ENCODE assay signal across 8 cellular contexts in the genomic region with DNA sequence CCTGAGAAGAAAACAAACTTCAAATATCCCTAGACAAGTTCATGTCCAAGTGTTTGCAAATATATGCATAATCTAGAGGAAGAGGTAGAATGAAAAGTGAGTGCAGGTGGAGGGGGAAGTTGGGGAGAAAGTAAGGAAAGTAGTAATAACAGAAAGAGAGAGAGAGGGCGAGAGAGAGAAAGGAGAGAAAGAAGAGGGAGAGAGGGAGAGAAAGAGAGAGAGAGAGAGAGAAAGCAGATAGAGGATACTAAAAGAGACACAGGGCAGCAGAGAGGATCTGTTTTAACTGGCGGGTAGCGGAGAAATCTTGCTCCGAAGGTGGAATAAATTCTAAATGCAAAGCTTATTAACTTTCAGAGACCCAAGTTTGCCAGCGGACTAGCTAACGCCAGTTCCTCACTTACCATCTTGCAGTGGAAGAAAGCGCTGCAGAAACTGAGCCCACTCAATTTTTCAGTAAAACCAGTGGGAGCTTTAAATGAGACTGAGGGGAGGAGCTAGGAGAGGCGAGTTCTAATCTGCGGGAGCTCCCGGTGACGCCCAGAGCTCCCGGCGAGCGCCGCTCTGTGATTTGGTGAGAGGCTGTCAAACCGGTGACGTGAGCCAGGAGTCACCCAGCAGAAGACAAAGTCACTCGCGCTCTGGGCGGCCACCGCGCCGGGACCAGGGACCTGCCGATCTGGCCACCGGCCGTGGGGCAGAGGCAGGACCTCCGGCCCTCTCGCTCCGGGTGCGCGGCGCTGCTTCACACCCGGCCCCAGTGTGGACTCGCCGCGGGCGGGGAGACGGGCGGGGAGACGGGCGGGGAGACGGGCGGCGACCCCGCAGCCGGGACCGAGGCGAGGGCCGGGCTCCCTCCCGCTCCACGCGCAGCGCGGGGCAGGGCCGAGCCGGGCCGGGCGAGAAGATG. TPM values are rescaled to one million over a fixed set of nuclear protein-coding genes. Genes with fewer than 3 reads are reported as not detected.
DNase-seq lines count a peak whose midpoint lies in the region; ATAC-seq lines count a peak whose summit lies in the region.

A gene with protein sequence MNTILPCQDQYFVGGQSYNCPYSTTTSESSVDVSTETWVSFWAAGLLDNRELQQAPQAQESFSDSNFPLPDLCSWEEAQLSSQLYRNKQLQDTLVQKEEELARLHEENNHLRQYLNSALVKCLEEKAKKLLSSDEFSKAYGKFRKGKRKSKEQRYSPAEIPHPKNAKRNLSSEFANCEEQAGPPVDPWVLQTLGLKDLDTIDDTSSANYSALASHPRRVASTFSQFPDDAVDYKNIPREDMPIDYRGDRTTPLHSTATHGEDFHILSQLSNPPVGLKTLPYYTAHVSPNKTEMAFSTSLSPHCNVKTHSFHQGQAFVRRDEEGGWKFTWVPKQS (minus strand): TSS at position 486 of the 910 bp plus-strand sequence. CDS start 79 bp downstream, at position 407.

- under 1% methylated on average over 46 of the region's 58 CpGs for WGBS in mesenchymal stem cell

- H4K91ac ChIP-seq in mesenchymal stem cell (ENCODE audit: low read length), result no peak within 1 kb of the TSS

- peak within 1 kb of the TSS; percentile 92 for H2AFZ ChIP-seq in mesenchymal stem cell (ENCODE audit: low read depth, low read length)

- peaks cover 4% of the 10 kb centered on the region for H3K4me1 ChIP-seq in mesenchymal stem cell (ENCODE audit: control insufficient read depth, insufficient read depth, low read depth, low read length)

- H3K4ac ChIP-seq in mesenchymal stem cell (ENCODE audit: low read depth in 1 of 2, low read length in 2 of 2), result no peak within 1 kb of the TSS

- peaks cover 48% of the 10 kb centered on the region for H3K27me3 Mint-ChIP-seq in activated CD4-positive, alpha-beta T cell treated with anti-CD3 and anti-CD28 coated beads, Interleukin-2, amount 10 ng/mL, durations not matched to agents 24 days and 14 days

- H3K4me2 ChIP-seq in mesenchymal stem cell (ENCODE audit: low read length, poor library complexity, severe bottlenecking), result peak within 1 kb of the TSS; percentile 84

- intact Hi-C loops in activated CD4-positive, alpha-beta T cell treated with anti-CD3 and anti-CD28 coated beads, Interleukin-2, amount 10 ng/mL, durations not matched to agents 24 days and 14 days (cut with micrococcal nuclease), result no loop called here

- H3K23ac ChIP-seq in mesenchymal stem cell (ENCODE audit: low read length in 2 of 2), result no peak within 1 kb of the TSS

- no peaks in the 10 kb centered on the region for H3K27me3 ChIP-seq in mesenchymal stem cell (ENCODE audit: control insufficient read depth in 1 of 2, insufficient read depth in 1 of 2, low read length in 2 of 2)

- no peak within 1 kb of the TSS for H2AK5ac ChIP-seq in mesenchymal stem cell (ENCODE audit: low read length, severe bottlenecking)

- H3K18ac ChIP-seq in mesenchymal stem cell (ENCODE audit: low read depth in 1 of 2, low read length in 2 of 2), result peak within 1 kb of the TSS; percentile 40 to 80

- no peaks in the 10 kb centered on the region for H3K9me3 ChIP-seq in mesenchymal stem cell (ENCODE audit: control insufficient read depth, low read length)

- H3K36me3 Mint-ChIP-seq in activated CD4-positive, alpha-beta T cell treated with anti-CD3 and anti-CD28 coated beads, Interleukin-2, amount 10 ng/mL, durations not matched to agents 24 days and 14 days (ENCODE audit: low read depth), result no peaks in the 10 kb centered on the region

- H3K14ac ChIP-seq in mesenchymal stem cell (ENCODE audit: low read length in 2 of 2), result peak within 1 kb of the TSS in 1 of 2 experiments; percentile 79

- peak; percentile 81 for ATAC-seq in GM21717 (IDR thresholded peaks at IDR 0.05; ENCODE audit: unreplicated experiment)

- no peak within 1 kb of the TSS for H4K8ac ChIP-seq in mesenchymal stem cell (ENCODE audit: low read length)

- H2BK12ac ChIP-seq in mesenchymal stem cell (ENCODE audit: low read length in 2 of 2), result peak within 1 kb of the TSS in 1 of 2 experiments; percentile 72

- peak within 1 kb of the TSS; percentile 80 for H2BK15ac ChIP-seq in mesenchymal stem cell (ENCODE audit: low read depth, poor library complexity, severe bottlenecking)

- no peak within 1 kb of the TSS for H2BK120ac ChIP-seq in mesenchymal stem cell (ENCODE audit: low read depth, low read length)

- peak within 1 kb of the TSS; percentile 65 for H3K4me3 Mint-ChIP-seq in activated CD4-positive, alpha-beta T cell treated with anti-CD3 and anti-CD28 coated beads, Interleukin-2, amount 10 ng/mL, durations not matched to agents 24 days and 14 days

- H3K79me1 ChIP-seq in mesenchymal stem cell (replicated peaks; ENCODE audit: low read length, poor library complexity, severe bottlenecking), result peaks cover 3% of the 10 kb centered on the region

- peak within 1 kb of the TSS; percentile 91 for H3K9ac ChIP-seq in mesenchymal stem cell (ENCODE audit: low read length)

- no peak within 1 kb of the TSS for H3K27ac Mint-ChIP-seq in activated CD4-positive, alpha-beta T cell treated with anti-CD3 and anti-CD28 coated beads, Interleukin-2, amount 10 ng/mL, durations not matched to agents 24 days and 14 days

- DNase-seq in GM04503 (ENCODE audit: low read depth) (peak; percentile 11), HuH-7 (ENCODE audit: low spot score) (peak; percentile 78), epidermal melanocyte (ENCODE audit: insufficient read length, low spot score) (peak; percentile 21), mesenchymal stem cell (peak; percentile 85), cerebellar nuclear complex (lab: John Stamatoyannopoulos, UW) (no peak)
- DNase-seq in activated CD4-positive, alpha-beta T cell treated with anti-CD3 and anti-CD28 coated beads, Interleukin-2, amount 10 ng/mL, durations not matched to agents 24 days and 14 days, result peak; percentile 84
- DNase-seq in stimulated activated CD8-positive, alpha-beta memory T cell treated with anti-CD3 and anti-CD28 coated beads, Interleukin-15, amount 100 ng/mL, for 48 hours (ENCODE audit: low read depth in 2 of 2), result peak; percentile 10 to 41

- peak within 1 kb of the TSS; percentile 19 for H2BK5ac ChIP-seq in mesenchymal stem cell (ENCODE audit: low read depth, low read length, poor library complexity, severe bottlenecking)

- H3K27ac ChIP-seq in mesenchymal stem cell (ENCODE audit: low read length, poor library complexity, severe bottlenecking), result peak within 1 kb of the TSS; percentile 17

- no peaks in the 10 kb centered on the region for H3K9me3 Mint-ChIP-seq in activated CD4-positive, alpha-beta T cell treated with anti-CD3 and anti-CD28 coated beads, Interleukin-2, amount 10 ng/mL, durations not matched to agents 24 days and 14 days

- no peaks in the 10 kb centered on the region for H3K36me3 ChIP-seq in mesenchymal stem cell (ENCODE audit: control insufficient read depth in 1 of 2, insufficient read depth in 2 of 2, low read depth in 1 of 2, low read length in 2 of 2)

- peaks cover 4% of the 10 kb centered on the region for H3K4me1 Mint-ChIP-seq in activated CD4-positive, alpha-beta T cell treated with anti-CD3 and anti-CD28 coated beads, Interleukin-2, amount 10 ng/mL, durations not matched to agents 24 days and 14 days

- H3K4me3 ChIP-seq in mesenchymal stem cell (ENCODE audit: insufficient read depth in 1 of 2, low read depth in 1 of 2, low read length in 2 of 2), result peak within 1 kb of the TSS; percentile 89 to 97

RNA-seq across cellular contexts. Expression of the gene that starts here (rescaled TPM):
- not detected in 2 replicates for total RNA-seq in activated CD4-positive, alpha-beta T cell treated with anti-CD3 and anti-CD28 coated beads, Interleukin-2, amount 10 ng/mL, durations not matched to agents 24 days and 14 days
- 0.03 TPM for polyA plus RNA-seq in mesenchymal stem cell (2013, experiment 1 of 2)
- polyA plus RNA-seq in mesenchymal stem cell (2013, experiment 2 of 2), result 0.04 TPM

Comparison
In these comparisons a context has a peak if more than half of its experiments do, and no peak if none do; other contexts are left out.
1. Peak in DNase-seq in activated CD4-positive, alpha-beta T cell treated with anti-CD3 and anti-CD28 coated beads, Interleukin-2, amount 10 ng/mL, durations not matched to agents 24 days and 14 days; RNA of the gene not detected or under 1 TPM.
2. DNase-seq: peak in GM04503 (single experiment), HuH-7 (single experiment), epidermal melanocyte (single experiment), mesenchymal stem cell (single experiment) and stimulated activated CD8-positive, alpha-beta memory T cell treated with anti-CD3 and anti-CD28 coated beads, Interleukin-15, amount 100 ng/mL, for 48 hours (2 of 2); none in cerebellar nuclear complex (0 of 2).